2 cellular contexts compared by ENCODE assay signal in the genomic region with DNA sequence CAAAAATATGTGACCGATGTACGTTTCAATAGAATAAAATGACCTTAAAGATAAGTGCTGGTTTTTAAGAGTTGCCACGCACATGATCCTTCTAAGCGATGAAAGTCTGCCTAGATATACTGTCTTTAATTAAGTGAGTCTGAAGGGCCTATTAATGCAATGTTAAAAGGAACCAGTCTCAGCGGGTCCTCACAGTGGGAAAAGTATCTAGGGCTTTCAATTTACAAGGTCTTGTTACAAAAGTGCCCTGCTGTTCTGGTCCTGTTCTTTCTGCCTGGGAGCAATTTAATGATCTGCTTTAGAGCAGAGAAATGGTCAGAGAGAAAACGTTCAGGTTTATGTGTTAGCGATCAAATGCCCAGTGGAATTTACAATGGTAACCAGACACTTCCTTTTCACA.
TF ChIP-seq lines count a peak whose summit lies in the region.

No MANE protein-coding gene starts in this region.

TF ChIP-seq in Ishikawa, 13 proteins besides CTCF, POLR2A, EP300 and RAD21 (continued from another document):
- TF ChIP-seq FOXM1 (IDR thresholded peaks at IDR 0.05; ENCODE audit: borderline replicate concordance, low read depth) = no peak

TF ChIP-seq in H1, 55 proteins besides CTCF, POLR2A, EP300 and RAD21 (continued from another document):
- TF ChIP-seq, protein P1, sequence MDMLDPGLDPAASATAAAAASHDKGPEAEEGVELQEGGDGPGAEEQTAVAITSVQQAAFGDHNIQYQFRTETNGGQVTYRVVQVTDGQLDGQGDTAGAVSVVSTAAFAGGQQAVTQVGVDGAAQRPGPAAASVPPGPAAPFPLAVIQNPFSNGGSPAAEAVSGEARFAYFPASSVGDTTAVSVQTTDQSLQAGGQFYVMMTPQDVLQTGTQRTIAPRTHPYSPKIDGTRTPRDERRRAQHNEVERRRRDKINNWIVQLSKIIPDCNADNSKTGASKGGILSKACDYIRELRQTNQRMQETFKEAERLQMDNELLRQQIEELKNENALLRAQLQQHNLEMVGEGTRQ (IDR thresholded peaks at IDR 0.05; ENCODE audit: low read length) = no peak
- TF ChIP-seq BCL11A (IDR thresholded peaks at IDR 0.05; ENCODE audit: low read depth in 2 of 2, low read length in 2 of 2) (peak in 1 of 2 experiments; percentile 45), BRCA1 (IDR thresholded peaks at IDR 0.05; ENCODE audit: low read depth, low read length) (no peak), NANOG (IDR thresholded peaks at IDR 0.05; ENCODE audit: insufficient read depth, low read depth, low read length, poor library complexity, severe bottlenecking) (peak; percentile 86), PHF8 (conservative IDR thresholded peaks at IDR 0.05; ENCODE audit: low read depth, low read length) (no peak), JUN (IDR thresholded peaks at IDR 0.05; ENCODE audit: low read depth, low read length) (no peak), BACH1 (IDR thresholded peaks at IDR 0.05; ENCODE audit: low read length) (no peak), TEAD4 (IDR thresholded peaks at IDR 0.05; ENCODE audit: low read depth, low read length) (no peak), CHD2 (IDR thresholded peaks at IDR 0.05; ENCODE audit: low read length) (no peak), SIX5 (IDR thresholded peaks at IDR 0.05; ENCODE audit: low read depth, low read length) (no peak)
- TF ChIP-seq, protein P2, sequence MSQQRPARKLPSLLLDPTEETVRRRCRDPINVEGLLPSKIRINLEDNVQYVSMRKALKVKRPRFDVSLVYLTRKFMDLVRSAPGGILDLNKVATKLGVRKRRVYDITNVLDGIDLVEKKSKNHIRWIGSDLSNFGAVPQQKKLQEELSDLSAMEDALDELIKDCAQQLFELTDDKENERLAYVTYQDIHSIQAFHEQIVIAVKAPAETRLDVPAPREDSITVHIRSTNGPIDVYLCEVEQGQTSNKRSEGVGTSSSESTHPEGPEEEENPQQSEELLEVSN (IDR thresholded peaks at IDR 0.05) = no peak
- TF ChIP-seq, protein P3, sequence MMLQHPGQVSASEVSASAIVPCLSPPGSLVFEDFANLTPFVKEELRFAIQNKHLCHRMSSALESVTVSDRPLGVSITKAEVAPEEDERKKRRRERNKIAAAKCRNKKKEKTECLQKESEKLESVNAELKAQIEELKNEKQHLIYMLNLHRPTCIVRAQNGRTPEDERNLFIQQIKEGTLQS (IDR thresholded peaks at IDR 0.05; ENCODE audit: insufficient read depth, low read depth, low read length) = no peak
- TF ChIP-seq, protein P4, sequence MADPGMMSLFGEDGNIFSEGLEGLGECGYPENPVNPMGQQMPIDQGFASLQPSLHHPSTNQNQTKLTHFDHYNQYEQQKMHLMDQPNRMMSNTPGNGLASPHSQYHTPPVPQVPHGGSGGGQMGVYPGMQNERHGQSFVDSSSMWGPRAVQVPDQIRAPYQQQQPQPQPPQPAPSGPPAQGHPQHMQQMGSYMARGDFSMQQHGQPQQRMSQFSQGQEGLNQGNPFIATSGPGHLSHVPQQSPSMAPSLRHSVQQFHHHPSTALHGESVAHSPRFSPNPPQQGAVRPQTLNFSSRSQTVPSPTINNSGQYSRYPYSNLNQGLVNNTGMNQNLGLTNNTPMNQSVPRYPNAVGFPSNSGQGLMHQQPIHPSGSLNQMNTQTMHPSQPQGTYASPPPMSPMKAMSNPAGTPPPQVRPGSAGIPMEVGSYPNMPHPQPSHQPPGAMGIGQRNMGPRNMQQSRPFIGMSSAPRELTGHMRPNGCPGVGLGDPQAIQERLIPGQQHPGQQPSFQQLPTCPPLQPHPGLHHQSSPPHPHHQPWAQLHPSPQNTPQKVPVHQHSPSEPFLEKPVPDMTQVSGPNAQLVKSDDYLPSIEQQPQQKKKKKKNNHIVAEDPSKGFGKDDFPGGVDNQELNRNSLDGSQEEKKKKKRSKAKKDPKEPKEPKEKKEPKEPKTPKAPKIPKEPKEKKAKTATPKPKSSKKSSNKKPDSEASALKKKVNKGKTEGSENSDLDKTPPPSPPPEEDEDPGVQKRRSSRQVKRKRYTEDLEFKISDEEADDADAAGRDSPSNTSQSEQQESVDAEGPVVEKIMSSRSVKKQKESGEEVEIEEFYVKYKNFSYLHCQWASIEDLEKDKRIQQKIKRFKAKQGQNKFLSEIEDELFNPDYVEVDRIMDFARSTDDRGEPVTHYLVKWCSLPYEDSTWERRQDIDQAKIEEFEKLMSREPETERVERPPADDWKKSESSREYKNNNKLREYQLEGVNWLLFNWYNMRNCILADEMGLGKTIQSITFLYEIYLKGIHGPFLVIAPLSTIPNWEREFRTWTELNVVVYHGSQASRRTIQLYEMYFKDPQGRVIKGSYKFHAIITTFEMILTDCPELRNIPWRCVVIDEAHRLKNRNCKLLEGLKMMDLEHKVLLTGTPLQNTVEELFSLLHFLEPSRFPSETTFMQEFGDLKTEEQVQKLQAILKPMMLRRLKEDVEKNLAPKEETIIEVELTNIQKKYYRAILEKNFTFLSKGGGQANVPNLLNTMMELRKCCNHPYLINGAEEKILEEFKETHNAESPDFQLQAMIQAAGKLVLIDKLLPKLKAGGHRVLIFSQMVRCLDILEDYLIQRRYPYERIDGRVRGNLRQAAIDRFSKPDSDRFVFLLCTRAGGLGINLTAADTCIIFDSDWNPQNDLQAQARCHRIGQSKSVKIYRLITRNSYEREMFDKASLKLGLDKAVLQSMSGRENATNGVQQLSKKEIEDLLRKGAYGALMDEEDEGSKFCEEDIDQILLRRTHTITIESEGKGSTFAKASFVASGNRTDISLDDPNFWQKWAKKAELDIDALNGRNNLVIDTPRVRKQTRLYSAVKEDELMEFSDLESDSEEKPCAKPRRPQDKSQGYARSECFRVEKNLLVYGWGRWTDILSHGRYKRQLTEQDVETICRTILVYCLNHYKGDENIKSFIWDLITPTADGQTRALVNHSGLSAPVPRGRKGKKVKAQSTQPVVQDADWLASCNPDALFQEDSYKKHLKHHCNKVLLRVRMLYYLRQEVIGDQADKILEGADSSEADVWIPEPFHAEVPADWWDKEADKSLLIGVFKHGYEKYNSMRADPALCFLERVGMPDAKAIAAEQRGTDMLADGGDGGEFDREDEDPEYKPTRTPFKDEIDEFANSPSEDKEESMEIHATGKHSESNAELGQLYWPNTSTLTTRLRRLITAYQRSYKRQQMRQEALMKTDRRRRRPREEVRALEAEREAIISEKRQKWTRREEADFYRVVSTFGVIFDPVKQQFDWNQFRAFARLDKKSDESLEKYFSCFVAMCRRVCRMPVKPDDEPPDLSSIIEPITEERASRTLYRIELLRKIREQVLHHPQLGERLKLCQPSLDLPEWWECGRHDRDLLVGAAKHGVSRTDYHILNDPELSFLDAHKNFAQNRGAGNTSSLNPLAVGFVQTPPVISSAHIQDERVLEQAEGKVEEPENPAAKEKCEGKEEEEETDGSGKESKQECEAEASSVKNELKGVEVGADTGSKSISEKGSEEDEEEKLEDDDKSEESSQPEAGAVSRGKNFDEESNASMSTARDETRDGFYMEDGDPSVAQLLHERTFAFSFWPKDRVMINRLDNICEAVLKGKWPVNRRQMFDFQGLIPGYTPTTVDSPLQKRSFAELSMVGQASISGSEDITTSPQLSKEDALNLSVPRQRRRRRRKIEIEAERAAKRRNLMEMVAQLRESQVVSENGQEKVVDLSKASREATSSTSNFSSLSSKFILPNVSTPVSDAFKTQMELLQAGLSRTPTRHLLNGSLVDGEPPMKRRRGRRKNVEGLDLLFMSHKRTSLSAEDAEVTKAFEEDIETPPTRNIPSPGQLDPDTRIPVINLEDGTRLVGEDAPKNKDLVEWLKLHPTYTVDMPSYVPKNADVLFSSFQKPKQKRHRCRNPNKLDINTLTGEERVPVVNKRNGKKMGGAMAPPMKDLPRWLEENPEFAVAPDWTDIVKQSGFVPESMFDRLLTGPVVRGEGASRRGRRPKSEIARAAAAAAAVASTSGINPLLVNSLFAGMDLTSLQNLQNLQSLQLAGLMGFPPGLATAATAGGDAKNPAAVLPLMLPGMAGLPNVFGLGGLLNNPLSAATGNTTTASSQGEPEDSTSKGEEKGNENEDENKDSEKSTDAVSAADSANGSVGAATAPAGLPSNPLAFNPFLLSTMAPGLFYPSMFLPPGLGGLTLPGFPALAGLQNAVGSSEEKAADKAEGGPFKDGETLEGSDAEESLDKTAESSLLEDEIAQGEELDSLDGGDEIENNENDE (IDR thresholded peaks at IDR 0.05; ENCODE audit: insufficient replicate concordance, low read length) = peak; percentile 89
